Comparison of ENCODE assay signal across 1 cellular context in the genomic region with DNA sequence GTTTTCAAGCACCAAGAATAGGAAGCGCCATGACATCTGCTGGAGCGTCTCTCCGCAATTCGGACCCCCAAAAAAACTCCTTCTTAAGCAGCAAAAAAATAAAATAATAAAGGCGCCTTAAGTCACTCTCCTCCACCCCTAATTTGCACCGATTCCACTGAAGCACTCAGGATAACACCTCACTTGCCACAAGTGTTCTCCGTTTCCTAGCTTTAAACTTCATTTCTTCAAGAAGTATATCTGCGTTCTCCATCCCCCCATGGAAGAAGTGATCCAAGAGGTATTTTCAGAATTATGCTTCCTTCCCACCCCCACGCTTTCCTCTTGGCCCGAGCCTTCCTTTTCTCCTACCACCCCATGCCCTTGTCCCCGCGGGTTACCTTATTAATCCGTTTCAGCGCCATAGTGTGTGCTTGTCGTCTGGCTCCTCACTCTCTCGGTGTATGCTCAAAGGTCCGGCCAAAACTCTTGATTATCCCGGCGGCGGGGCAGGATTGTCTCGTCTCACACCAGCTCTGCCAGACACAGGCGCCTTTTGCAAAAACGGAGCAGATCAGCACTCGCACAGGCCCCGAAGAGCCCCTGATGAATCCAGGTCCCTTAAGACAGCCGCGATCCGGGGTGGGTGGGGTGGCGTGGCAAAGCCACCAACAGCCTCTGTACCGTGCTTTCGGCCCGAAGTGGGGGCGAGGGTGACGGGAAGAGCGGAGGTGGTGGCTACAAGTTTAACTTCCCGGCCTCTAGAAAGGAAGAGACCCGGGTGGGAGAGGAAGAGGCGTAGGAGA.
TF ChIP-seq lines count a peak whose summit lies in the region.

No MANE protein-coding gene starts in this region.

TF ChIP-seq in GM12878, 131 proteins besides CTCF, POLR2A, EP300 and RAD21:
- TF ChIP-seq FOXM1 (IDR thresholded peaks at IDR 0.05; ENCODE audit: low read depth, low read length) (peak; percentile 2; the same call in 1 of the 2 replicates), NFIC (IDR thresholded peaks at IDR 0.05; ENCODE audit: low read depth, low read length) (peak; percentile 9; the same call in 1 of the 2 replicates), MEF2B (IDR thresholded peaks at IDR 0.05; ENCODE audit: partially characterized antibody, poor library complexity, severe bottlenecking) (no peak), CBFB (IDR thresholded peaks at IDR 0.05; ENCODE audit: low read depth) (no peak), SMC3 (IDR thresholded peaks at IDR 0.05; ENCODE audit: borderline replicate concordance, low read length) (no peak), MEF2A (IDR thresholded peaks at IDR 0.05; ENCODE audit: insufficient read depth, low read depth, low read length) (no peak), IKZF2 (IDR thresholded peaks at IDR 0.05) (no peak; a peak in 1 of 4 replicates), CEBPB (IDR thresholded peaks at IDR 0.05; ENCODE audit: borderline replicate concordance in 1 of 2, low read depth in 2 of 2, low read length in 2 of 2) (no peak), EGR1 (IDR thresholded peaks at IDR 0.05; ENCODE audit: borderline replicate concordance in 1 of 2, low read depth in 2 of 2, low read length in 2 of 2) (peak in 1 of 2 experiments; percentile 21; a peak in 1 of 3 replicates), MYC (IDR thresholded peaks at IDR 0.05; ENCODE audit: insufficient read depth, insufficient read length, insufficient replicate concordance, low read length, severe bottlenecking) (no peak), CBX3 (IDR thresholded peaks at IDR 0.05; ENCODE audit: borderline replicate concordance, low read depth) (no peak), TARDBP (IDR thresholded peaks at IDR 0.05; ENCODE audit: borderline replicate concordance) (0 out of 2 replicates have a peak, but pooled peaks have one; percentile 21), TAF1 (IDR thresholded peaks at IDR 0.05; ENCODE audit: borderline replicate concordance, low read depth, low read length) (no peak), SMAD5 (IDR thresholded peaks at IDR 0.05; ENCODE audit: low read depth) (no peak), ZBED1 (IDR thresholded peaks at IDR 0.05; ENCODE audit: borderline replicate concordance) (0 out of 2 replicates have a peak, but pooled peaks have one; percentile 6), GABPA (IDR thresholded peaks at IDR 0.05; ENCODE audit: low read depth) (peak; percentile 69), ZNF384 (IDR thresholded peaks at IDR 0.05; ENCODE audit: borderline replicate concordance, low read depth, low read length) (no peak), SPI1 (IDR thresholded peaks at IDR 0.05; ENCODE audit: borderline replicate concordance, insufficient read depth, low read depth, low read length) (0 out of 2 replicates have a peak, but pooled peaks have one; percentile 1), SIN3A (IDR thresholded peaks at IDR 0.05; ENCODE audit: low read depth, low read length) (0 out of 2 replicates have a peak, but pooled peaks have one; percentile 13), MXI1 (IDR thresholded peaks at IDR 0.05; ENCODE audit: low read depth, low read length) (0 out of 2 replicates have a peak, but pooled peaks have one; percentile 40), POLR2AphosphoS5 (IDR thresholded peaks at IDR 0.05; ENCODE audit: low read length) (0 out of 2 replicates have a peak, but pooled peaks have one; percentile 7), KAT2A (conservative IDR thresholded peaks at IDR 0.05; ENCODE audit: control insufficient read depth, low read depth, low read length) (no peak)
- TF ChIP-seq, protein P1, sequence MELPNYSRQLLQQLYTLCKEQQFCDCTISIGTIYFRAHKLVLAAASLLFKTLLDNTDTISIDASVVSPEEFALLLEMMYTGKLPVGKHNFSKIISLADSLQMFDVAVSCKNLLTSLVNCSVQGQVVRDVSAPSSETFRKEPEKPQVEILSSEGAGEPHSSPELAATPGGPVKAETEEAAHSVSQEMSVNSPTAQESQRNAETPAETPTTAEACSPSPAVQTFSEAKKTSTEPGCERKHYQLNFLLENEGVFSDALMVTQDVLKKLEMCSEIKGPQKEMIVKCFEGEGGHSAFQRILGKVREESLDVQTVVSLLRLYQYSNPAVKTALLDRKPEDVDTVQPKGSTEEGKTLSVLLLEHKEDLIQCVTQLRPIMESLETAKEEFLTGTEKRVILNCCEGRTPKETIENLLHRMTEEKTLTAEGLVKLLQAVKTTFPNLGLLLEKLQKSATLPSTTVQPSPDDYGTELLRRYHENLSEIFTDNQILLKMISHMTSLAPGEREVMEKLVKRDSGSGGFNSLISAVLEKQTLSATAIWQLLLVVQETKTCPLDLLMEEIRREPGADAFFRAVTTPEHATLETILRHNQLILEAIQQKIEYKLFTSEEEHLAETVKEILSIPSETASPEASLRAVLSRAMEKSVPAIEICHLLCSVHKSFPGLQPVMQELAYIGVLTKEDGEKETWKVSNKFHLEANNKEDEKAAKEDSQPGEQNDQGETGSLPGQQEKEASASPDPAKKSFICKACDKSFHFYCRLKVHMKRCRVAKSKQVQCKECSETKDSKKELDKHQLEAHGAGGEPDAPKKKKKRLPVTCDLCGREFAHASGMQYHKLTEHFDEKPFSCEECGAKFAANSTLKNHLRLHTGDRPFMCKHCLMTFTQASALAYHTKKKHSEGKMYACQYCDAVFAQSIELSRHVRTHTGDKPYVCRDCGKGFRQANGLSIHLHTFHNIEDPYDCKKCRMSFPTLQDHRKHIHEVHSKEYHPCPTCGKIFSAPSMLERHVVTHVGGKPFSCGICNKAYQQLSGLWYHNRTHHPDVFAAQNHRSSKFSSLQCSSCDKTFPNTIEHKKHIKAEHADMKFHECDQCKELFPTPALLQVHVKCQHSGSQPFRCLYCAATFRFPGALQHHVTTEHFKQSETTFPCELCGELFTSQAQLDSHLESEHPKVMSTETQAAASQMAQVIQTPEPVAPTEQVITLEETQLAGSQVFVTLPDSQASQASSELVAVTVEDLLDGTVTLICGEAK (IDR thresholded peaks at IDR 0.05; ENCODE audit: borderline replicate concordance), result peak; percentile 47; the same call in 1 of the 2 replicates
- TF ChIP-seq, protein P2, sequence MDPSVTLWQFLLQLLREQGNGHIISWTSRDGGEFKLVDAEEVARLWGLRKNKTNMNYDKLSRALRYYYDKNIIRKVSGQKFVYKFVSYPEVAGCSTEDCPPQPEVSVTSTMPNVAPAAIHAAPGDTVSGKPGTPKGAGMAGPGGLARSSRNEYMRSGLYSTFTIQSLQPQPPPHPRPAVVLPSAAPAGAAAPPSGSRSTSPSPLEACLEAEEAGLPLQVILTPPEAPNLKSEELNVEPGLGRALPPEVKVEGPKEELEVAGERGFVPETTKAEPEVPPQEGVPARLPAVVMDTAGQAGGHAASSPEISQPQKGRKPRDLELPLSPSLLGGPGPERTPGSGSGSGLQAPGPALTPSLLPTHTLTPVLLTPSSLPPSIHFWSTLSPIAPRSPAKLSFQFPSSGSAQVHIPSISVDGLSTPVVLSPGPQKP (IDR thresholded peaks at IDR 0.05; ENCODE audit: low read depth, low read length), result 0 out of 2 replicates have a peak, but pooled peaks have one; percentile 30
- TF ChIP-seq, protein P3, sequence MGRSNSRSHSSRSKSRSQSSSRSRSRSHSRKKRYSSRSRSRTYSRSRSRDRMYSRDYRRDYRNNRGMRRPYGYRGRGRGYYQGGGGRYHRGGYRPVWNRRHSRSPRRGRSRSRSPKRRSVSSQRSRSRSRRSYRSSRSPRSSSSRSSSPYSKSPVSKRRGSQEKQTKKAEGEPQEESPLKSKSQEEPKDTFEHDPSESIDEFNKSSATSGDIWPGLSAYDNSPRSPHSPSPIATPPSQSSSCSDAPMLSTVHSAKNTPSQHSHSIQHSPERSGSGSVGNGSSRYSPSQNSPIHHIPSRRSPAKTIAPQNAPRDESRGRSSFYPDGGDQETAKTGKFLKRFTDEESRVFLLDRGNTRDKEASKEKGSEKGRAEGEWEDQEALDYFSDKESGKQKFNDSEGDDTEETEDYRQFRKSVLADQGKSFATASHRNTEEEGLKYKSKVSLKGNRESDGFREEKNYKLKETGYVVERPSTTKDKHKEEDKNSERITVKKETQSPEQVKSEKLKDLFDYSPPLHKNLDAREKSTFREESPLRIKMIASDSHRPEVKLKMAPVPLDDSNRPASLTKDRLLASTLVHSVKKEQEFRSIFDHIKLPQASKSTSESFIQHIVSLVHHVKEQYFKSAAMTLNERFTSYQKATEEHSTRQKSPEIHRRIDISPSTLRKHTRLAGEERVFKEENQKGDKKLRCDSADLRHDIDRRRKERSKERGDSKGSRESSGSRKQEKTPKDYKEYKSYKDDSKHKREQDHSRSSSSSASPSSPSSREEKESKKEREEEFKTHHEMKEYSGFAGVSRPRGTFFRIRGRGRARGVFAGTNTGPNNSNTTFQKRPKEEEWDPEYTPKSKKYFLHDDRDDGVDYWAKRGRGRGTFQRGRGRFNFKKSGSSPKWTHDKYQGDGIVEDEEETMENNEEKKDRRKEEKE (IDR thresholded peaks at IDR 0.05), result no peak
- TF ChIP-seq, protein P4, sequence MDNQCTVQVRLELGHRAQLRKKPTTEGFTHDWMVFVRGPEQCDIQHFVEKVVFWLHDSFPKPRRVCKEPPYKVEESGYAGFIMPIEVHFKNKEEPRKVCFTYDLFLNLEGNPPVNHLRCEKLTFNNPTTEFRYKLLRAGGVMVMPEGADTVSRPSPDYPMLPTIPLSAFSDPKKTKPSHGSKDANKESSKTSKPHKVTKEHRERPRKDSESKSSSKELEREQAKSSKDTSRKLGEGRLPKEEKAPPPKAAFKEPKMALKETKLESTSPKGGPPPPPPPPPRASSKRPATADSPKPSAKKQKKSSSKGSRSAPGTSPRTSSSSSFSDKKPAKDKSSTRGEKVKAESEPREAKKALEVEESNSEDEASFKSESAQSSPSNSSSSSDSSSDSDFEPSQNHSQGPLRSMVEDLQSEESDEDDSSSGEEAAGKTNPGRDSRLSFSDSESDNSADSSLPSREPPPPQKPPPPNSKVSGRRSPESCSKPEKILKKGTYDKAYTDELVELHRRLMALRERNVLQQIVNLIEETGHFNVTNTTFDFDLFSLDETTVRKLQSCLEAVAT (IDR thresholded peaks at IDR 0.05), result peak; percentile 48; the same call in 1 of the 2 replicates
- TF ChIP-seq, protein P5, sequence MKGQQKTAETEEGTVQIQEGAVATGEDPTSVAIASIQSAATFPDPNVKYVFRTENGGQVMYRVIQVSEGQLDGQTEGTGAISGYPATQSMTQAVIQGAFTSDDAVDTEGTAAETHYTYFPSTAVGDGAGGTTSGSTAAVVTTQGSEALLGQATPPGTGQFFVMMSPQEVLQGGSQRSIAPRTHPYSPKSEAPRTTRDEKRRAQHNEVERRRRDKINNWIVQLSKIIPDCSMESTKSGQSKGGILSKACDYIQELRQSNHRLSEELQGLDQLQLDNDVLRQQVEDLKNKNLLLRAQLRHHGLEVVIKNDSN (IDR thresholded peaks at IDR 0.05; ENCODE audit: borderline replicate concordance, extremely low read length, insufficient read depth, low read depth, low read length), result no peak
- TF ChIP-seq, protein P6, sequence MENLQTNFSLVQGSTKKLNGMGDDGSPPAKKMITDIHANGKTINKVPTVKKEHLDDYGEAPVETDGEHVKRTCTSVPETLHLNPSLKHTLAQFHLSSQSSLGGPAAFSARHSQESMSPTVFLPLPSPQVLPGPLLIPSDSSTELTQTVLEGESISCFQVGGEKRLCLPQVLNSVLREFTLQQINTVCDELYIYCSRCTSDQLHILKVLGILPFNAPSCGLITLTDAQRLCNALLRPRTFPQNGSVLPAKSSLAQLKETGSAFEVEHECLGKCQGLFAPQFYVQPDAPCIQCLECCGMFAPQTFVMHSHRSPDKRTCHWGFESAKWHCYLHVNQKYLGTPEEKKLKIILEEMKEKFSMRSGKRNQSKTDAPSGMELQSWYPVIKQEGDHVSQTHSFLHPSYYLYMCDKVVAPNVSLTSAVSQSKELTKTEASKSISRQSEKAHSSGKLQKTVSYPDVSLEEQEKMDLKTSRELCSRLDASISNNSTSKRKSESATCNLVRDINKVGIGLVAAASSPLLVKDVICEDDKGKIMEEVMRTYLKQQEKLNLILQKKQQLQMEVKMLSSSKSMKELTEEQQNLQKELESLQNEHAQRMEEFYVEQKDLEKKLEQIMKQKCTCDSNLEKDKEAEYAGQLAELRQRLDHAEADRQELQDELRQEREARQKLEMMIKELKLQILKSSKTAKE (IDR thresholded peaks at IDR 0.05; ENCODE audit: low read depth, poor library complexity, severe bottlenecking), result peak; percentile 54
